In the genomic region with DNA sequence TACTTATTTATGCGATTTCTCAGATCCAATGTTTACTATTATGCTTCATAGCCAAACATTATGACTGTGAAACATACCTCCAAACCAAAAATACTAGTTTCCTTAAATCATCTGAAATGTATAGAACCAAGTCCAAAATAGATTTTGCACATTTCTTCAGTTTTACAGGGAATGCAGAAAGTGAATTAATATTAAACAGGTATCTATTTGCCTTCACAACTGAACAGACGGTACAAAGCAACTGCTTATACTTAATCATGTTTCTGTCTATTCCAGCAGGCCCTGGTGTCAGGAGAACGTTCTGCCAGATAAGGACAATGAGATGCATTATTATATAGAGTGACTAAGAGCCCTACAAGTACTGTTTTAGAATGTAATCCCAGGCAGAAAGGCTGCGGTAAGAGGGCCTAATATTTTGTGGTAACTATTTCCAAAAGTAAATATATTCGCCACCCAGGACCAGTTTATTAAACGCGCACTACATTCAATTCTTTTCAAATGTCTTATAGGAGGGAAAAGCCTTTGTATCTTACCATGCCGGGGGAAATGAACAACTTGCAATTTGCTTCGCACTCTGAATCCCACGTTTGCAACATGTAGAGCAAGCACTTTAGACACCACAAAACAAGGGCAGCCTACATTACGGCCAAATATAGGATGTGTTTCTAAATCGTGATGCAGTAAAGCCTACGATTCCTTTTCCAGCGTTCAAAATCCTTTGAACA, we compare ENCODE assay signal across 8 cellular contexts. TPM values are rescaled to one million over a fixed set of nuclear protein-coding genes. Genes with fewer than 3 reads are reported as not detected.
DNase-seq lines count a peak whose midpoint lies in the region; ATAC-seq and TF ChIP-seq lines count a peak whose summit lies in the region.

No MANE protein-coding gene starts in this region.

- H3K4me3 ChIP-seq in brain microvascular endothelial cell (ENCODE audit: low read depth, low read length): peak overlapping the region; percentile 91
- peak overlapping the region; percentile 82 for H3K4me3 ChIP-seq in lower lobe of right lung
- H3K4me3 ChIP-seq in upper lobe of left lung: peak overlapping the region; percentile 84 to 92 (median 90)

- TF ChIP-seq CTCF in brain microvascular endothelial cell (IDR thresholded peaks at IDR 0.05; ENCODE audit: low read depth, low read length, missing control alignments): no peak
- no peak for TF ChIP-seq CTCF in lower lobe of right lung (IDR thresholded peaks at IDR 0.05)
- TF ChIP-seq CTCF in upper lobe of left lung (IDR thresholded peaks at IDR 0.05): no peak

- H3K27me3 ChIP-seq in brain microvascular endothelial cell (replicated peaks) (no peaks in the 10 kb centered on the region), lower lobe of right lung (ENCODE audit: low read depth) (no peaks in the 10 kb centered on the region), upper lobe of left lung (no peaks in the 10 kb centered on the region)

- DNase-seq in NCI-H2029 treated with DMSO at 0.1 percent for 48 hours (lab: John Stamatoyannopoulos, UW): peak; percentile 38
- DNase-seq in NCI-H2029 (lab: John Stamatoyannopoulos, UW): no peak
- peak; percentile 19 for DNase-seq in NCI-H226
- peak; percentile 49 for DNase-seq in brain microvascular endothelial cell
- DNase-seq in lower lobe of right lung: no peak
- no peak for DNase-seq in upper lobe of left lung
- no peak for DNase-seq in islet precursor cell

- no peak for TF ChIP-seq EP300 in upper lobe of left lung (IDR thresholded peaks at IDR 0.05)

- H3K9me3 ChIP-seq in lower lobe of right lung (no peaks in the 10 kb centered on the region), upper lobe of left lung (no peaks in the 10 kb centered on the region)

- H3K36me3 ChIP-seq in brain microvascular endothelial cell (replicated peaks) (no peaks in the 10 kb centered on the region), lower lobe of right lung (no peaks in the 10 kb centered on the region), upper lobe of left lung (no peaks in the 10 kb centered on the region)

- peaks cover 56% of the 10 kb centered on the region for H3K4me1 ChIP-seq in lower lobe of right lung
- H3K4me1 ChIP-seq in upper lobe of left lung: peaks cover 24 to 45% (median 35%) of the 10 kb centered on the region in 4 donors

- TF ChIP-seq POLR2A in upper lobe of left lung (IDR thresholded peaks at IDR 0.05): no peak

- intact Hi-C loops in lower lobe of right lung (cut with DNase I): no loop called here

- in situ Hi-C loops in brain microvascular endothelial cell (cut with HindIII; ENCODE audit: low pct_ligation_motif_present, low sequenced_read_pairs): no loop called here

- WGBS in upper lobe of left lung, 2 donors: 15 to 20% methylated on average over 13 to 14 of the region's 14 CpGs

- H3K27ac ChIP-seq in brain microvascular endothelial cell: peak overlapping the region; percentile 96
- peak overlapping the region; percentile 95 for H3K27ac ChIP-seq in lower lobe of right lung
- peak overlapping the region; percentile 98 to 99 (median 98) for H3K27ac ChIP-seq in upper lobe of left lung

- no peak for ATAC-seq in lower lobe of right lung
- ATAC-seq in upper lobe of left lung (ENCODE audit: low FRiP score in 2 of 2): no peak
- no peak for ATAC-seq in HG03196 (IDR thresholded peaks at IDR 0.05; ENCODE audit: unreplicated experiment)

RNA-seq across cellular contexts. Expression of a gene that starts 1.5 kb away (rescaled TPM):
- total RNA-seq in lower lobe of right lung (307 TPM), upper lobe of left lung (100 to 1,000 TPM; 154 to 297 (median 223) TPM)

Comparison
In these comparisons a context has a peak if more than half of its experiments do, and no peak if none do; other contexts are left out.
1. DNase-seq: peak in NCI-H2029 treated with DMSO at 0.1 percent for 48 hours (single experiment), NCI-H226 (single experiment) and brain microvascular endothelial cell (single experiment); none in NCI-H2029 (single experiment), lower lobe of right lung (single experiment), upper lobe of left lung (0 of 2) and islet precursor cell (single experiment).
2. Peak in every context shown above with its lines, with median percentiles within 50 percentile points of each other: H3K27ac ChIP-seq and H3K4me3 ChIP-seq.